ENCODE assay signal across 11 cellular contexts in genomic region chr2:238286095-238286494, GRCh38. TPM values are rescaled to one million over a fixed set of nuclear protein-coding genes. Genes with fewer than 3 reads are reported as not detected.
DNase-seq lines count a peak whose midpoint lies in the region; ATAC-seq and TF ChIP-seq lines count a peak whose summit lies in the region.
"Had no signal": no experiment of that assay in that cellular context is flagged by ENCODE, and none has a peak within 500 bp of the region (broad histone marks: within the 10 kb centered on the region; RNA-seq: fewer than 3 reads in every experiment).

No MANE protein-coding gene starts in this region.

- TF ChIP-seq CTCF in AG04450 (IDR thresholded peaks at IDR 0.05; ENCODE audit: low read depth, low read length) (no peak), RWPE1 (conservative IDR thresholded peaks at IDR 0.05; ENCODE audit: low read depth) (no peak), esophagus squamous epithelium (IDR thresholded peaks at IDR 0.05) (no peak), osteocyte (IDR thresholded peaks at IDR 0.05) (no peak)

- DNase-seq in AG04450 (ENCODE audit: low read depth, low spot score), result no peak
- no peak for DNase-seq in RWPE1 (ENCODE audit: low spot score)
- DNase-seq in esophagus squamous epithelium (lab: John Stamatoyannopoulos, UW), result no peak
- DNase-seq in osteocyte (ENCODE audit: extremely low spot score, unreplicated experiment), result no peak
- DNase-seq in NCI-H2029 treated with DMSO at 0.1 percent for 48 hours (lab: John Stamatoyannopoulos, UW), result no peak
- DNase-seq in NCI-H82 treated with DMSO at 0.1 percent for 48 hours (lab: John Stamatoyannopoulos, UW; ENCODE audit: unreplicated experiment), result no peak
- DNase-seq: activated naive CD4-positive, alpha-beta T cell treated with anti-CD3 and anti-CD28 coated beads, Interleukin-2, amount 10 ng/mL, durations not matched to agents 7 days and 5 days; NCI-H187 treated with DMSO at 0.1 percent for 48 hours had no signal

- CTCF ChIA-PET in AG04450 (lab: Charles Lee) (interaction anchor here (2.4 kb wide), 1 partner anchor 23 kb away, joined by 11 read pairs; no protein-coding TSS in a partner anchor), RWPE1 (lab: Yijun Ruan, JAX) (interaction anchor here (0.6 kb wide), 1 partner anchor 686 kb away, joined by 3 read pairs; no protein-coding TSS in a partner anchor)

- WGBS in esophagus squamous epithelium, 2 donors, result 4 to 19% methylated on average over 6 to 7 of the region's 7 CpGs

- ATAC-seq in GM21619 (IDR thresholded peaks at IDR 0.05; ENCODE audit: unreplicated experiment) (no peak), GM21717 (IDR thresholded peaks at IDR 0.05; ENCODE audit: unreplicated experiment) (no peak)

- H3K9me3 Mint-ChIP-seq in osteocyte (ENCODE audit: unreplicated experiment), result no peaks in the 10 kb centered on the region
- H3K9me3 Mint-ChIP-seq: activated naive CD4-positive, alpha-beta T cell treated with anti-CD3 and anti-CD28 coated beads, Interleukin-2, amount 10 ng/mL, durations not matched to agents 7 days and 5 days; CD8-positive, alpha-beta memory T cell had no signal

- H3K27ac ChIP-seq in AG04450 (ENCODE audit: low read depth, low read length) (peak overlapping the region; percentile 93), RWPE1 (peak overlapping the region; percentile 97), esophagus squamous epithelium (peak overlapping the region; percentile 94 to 99 (median 98))

- POLR2A ChIA-PET in AG04450 (lab: Yijun Ruan, JAX) (no interaction called here), RWPE1 (lab: Yijun Ruan, JAX; ENCODE audit: low non-redundant PET) (no interaction called here)

- no peak for TF ChIP-seq POLR2A in esophagus squamous epithelium (IDR thresholded peaks at IDR 0.05)

- intact Hi-C loops in esophagus squamous epithelium (cut with DNase I), result no loop called here

- peaks cover 50% of the 10 kb centered on the region for H3K4me1 Mint-ChIP-seq in osteocyte (ENCODE audit: unreplicated experiment)

- no peaks in the 10 kb centered on the region for H3K27me3 ChIP-seq in AG04450 (ENCODE audit: control insufficient read depth, insufficient read depth, low read length)
- H3K27me3 ChIP-seq in esophagus squamous epithelium, result no peaks in the 10 kb centered on the region

- H3K36me3 Mint-ChIP-seq in osteocyte (ENCODE audit: unreplicated experiment), result no peaks in the 10 kb centered on the region
- H3K36me3 Mint-ChIP-seq: activated naive CD4-positive, alpha-beta T cell treated with anti-CD3 and anti-CD28 coated beads, Interleukin-2, amount 10 ng/mL, durations not matched to agents 7 days and 5 days had no signal

- H3K27ac Mint-ChIP-seq in osteocyte (ENCODE audit: unreplicated experiment), result peak overlapping the region; percentile 96

- H3K4me1 ChIP-seq in esophagus squamous epithelium, result peaks cover 43 to 88% (median 58%) of the 10 kb centered on the region in 3 donors

- peak overlapping the region; percentile 1; the same call in 1 of the 2 replicates for H3K4me3 ChIP-seq in AG04450 (ENCODE audit: low read depth, low read length)
- peak overlapping the region in 3 of 4 donors; percentile 84 to 97 (median 87) for H3K4me3 ChIP-seq in esophagus squamous epithelium

- H3K9me3 ChIP-seq in AG04450 (ENCODE audit: control insufficient read depth, insufficient read depth, low read length) (no peaks in the 10 kb centered on the region), esophagus squamous epithelium (no peaks in the 10 kb centered on the region)

- H3K36me3 ChIP-seq in esophagus squamous epithelium, result peaks cover 0 to 4% (median 0%) of the 10 kb centered on the region in 3 donors

- H3K4me3 Mint-ChIP-seq in osteocyte (ENCODE audit: unreplicated experiment), result peak overlapping the region; percentile 14

- no peaks in the 10 kb centered on the region for H3K27me3 Mint-ChIP-seq in osteocyte (ENCODE audit: unreplicated experiment)
- H3K27me3 Mint-ChIP-seq: activated naive CD4-positive, alpha-beta T cell treated with anti-CD3 and anti-CD28 coated beads, Interleukin-2, amount 10 ng/mL, durations not matched to agents 7 days and 5 days; CD8-positive, alpha-beta memory T cell had no signal

RNA-seq across cellular contexts. Expression of gene PER2, which starts 2.3 kb away (rescaled TPM):
- polyA plus RNA-seq in AG04450 (2011; rRNA removed), result 1.7 and 1.9 TPM in 2 replicates
- polyA minus RNA-seq in AG04450 (2011; rRNA and poly(A)+ RNA removed), result 8.0 and 8.9 TPM in 2 replicates
- 10 to 100 TPM in 2 of 4 donors, 1 to 10 TPM in 2; 6.2 to 28.0 (median 12.0) TPM for total RNA-seq in esophagus squamous epithelium
- 3.7 and 5.7 TPM in 2 replicates for total RNA-seq in osteocyte

RNA-seq across cellular contexts. Expression of gene TRAF3IP1, which starts 34.2 kb away (rescaled TPM):
- 5.9 and 7.3 TPM in 2 replicates for polyA plus RNA-seq in AG04450 (2011; rRNA removed)
- polyA minus RNA-seq in AG04450 (2011; rRNA and poly(A)+ RNA removed), result 9.5 and 10.5 TPM in 2 replicates
- total RNA-seq in esophagus squamous epithelium (10 to 100 TPM in 1 of 4 donors, 1 to 10 TPM in 3; 5.4 to 13.5 (median 9.8) TPM), osteocyte (17.3 and 19.4 TPM in 2 replicates)

RNA-seq across cellular contexts. Expression of gene HES6, which starts 46.3 kb away (rescaled TPM):
- polyA plus RNA-seq in AG04450 (2011; rRNA removed), result 2.9 and 3.9 TPM in 2 replicates
- 0.26 and 1.1 TPM in 2 replicates for polyA minus RNA-seq in AG04450 (2011; rRNA and poly(A)+ RNA removed)
- 1 to 10 TPM; 3.1 to 5.1 (median 4.2) TPM for total RNA-seq in esophagus squamous epithelium
- 6.2 and 6.5 TPM in 2 replicates for total RNA-seq in osteocyte
